In the genomic region with DNA sequence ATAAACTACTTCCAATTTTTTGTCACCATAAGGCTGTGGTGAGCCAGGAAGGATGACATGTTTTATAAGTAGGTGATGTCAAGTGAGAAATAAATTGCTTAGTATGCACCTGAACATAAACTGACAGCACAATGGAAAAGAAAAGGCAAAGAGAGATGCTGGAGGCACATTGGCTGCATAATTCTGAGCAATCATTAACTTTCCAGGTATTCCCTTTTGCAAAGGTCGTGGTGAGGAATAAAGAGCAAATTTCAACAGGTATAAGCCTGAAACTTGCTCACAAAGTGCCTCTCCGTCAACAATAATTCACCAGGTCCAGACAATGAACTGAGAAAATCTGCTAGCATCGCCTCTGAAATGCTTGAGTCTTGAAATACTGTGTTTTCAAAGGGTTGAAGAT, we compare ENCODE assay signal across 20 cellular contexts. TPM values are rescaled to one million over a fixed set of nuclear protein-coding genes. Genes with fewer than 3 reads are reported as not detected.
DNase-seq lines count a peak whose midpoint lies in the region; ATAC-seq, FAIRE-seq and TF ChIP-seq lines count a peak whose summit lies in the region.
"Had no signal": no experiment of that assay in that cellular context is flagged by ENCODE, and none has a peak within 500 bp of the region (broad histone marks: within the 10 kb centered on the region; RNA-seq: fewer than 3 reads in every experiment).

No MANE protein-coding gene starts in this region.

- TF ChIP-seq CTCF in PC-9 (conservative IDR thresholded peaks at IDR 0.05) = no peak
- TF ChIP-seq CTCF in gastroesophageal sphincter (IDR thresholded peaks at IDR 0.05) = no peak
- no peak for TF ChIP-seq CTCF in psoas muscle (IDR thresholded peaks at IDR 0.05)

- no peak for TF ChIP-seq POLR2A in gastroesophageal sphincter (IDR thresholded peaks at IDR 0.05)

- H3K9me2 ChIP-seq in PC-9 (ENCODE audit: insufficient read depth) = no peaks in the 10 kb centered on the region

- peaks cover 29% of the 10 kb centered on the region for H3K36me3 ChIP-seq in ACC112 (ENCODE audit: insufficient read depth, low read length)
- H3K36me3 ChIP-seq in PC-9 (ENCODE audit: low read depth) = peaks cover 38% of the 10 kb centered on the region
- H3K36me3 ChIP-seq in gastroesophageal sphincter = peaks cover 2 to 34% of the 10 kb centered on the region in 2 donors
- H3K36me3 ChIP-seq in psoas muscle (ENCODE audit: insufficient read depth in 1 of 2, low read depth in 1 of 2) = peaks cover 0 to 21% of the 10 kb centered on the region in 2 donors
- H3K36me3 ChIP-seq: ovary had no signal

- no peak for ATAC-seq in gastroesophageal sphincter
- ATAC-seq in psoas muscle = no peak
- no peak for ATAC-seq in GM18909 (IDR thresholded peaks at IDR 0.05; ENCODE audit: poor library complexity, unreplicated experiment)
- ATAC-seq: CD8-positive, alpha-beta T cell; naive thymus-derived CD8-positive, alpha-beta T cell; stimulated activated effector memory CD8-positive, alpha-beta T cell treated with anti-CD3 and anti-CD28 coated beads, Interleukin-12 subunit alpha, Interleukin-12 subunit beta, amount 100 ng/mL, for 72 hours had no signal

- H3F3A ChIP-seq in PC-9 (ENCODE audit: insufficient read depth, low read depth) = peaks cover 62% of the 10 kb centered on the region

- intact Hi-C loops in PC-9 (cut with micrococcal nuclease; ENCODE audit: unreplicated experiment) = no loop called here
- intact Hi-C loops in psoas muscle (cut with DNase I) = loop anchor here in 1 of 2 donors (5.0 kb wide), 1 partner anchor 48 kb away; a partner anchor contains a TSS

- H3K9me3 ChIP-seq in PC-9 (ENCODE audit: insufficient read depth, low read depth) (no peaks in the 10 kb centered on the region), gastroesophageal sphincter (no peaks in the 10 kb centered on the region), psoas muscle (no peaks in the 10 kb centered on the region)
- H3K9me3 ChIP-seq: ovary had no signal

- no TSS peak for BruUV-seq in PC-9 (replicated peaks; lab: Mats Ljungman, UMichigan)

- H3K4me3 ChIP-seq in ACC112 (ENCODE audit: low read depth, low read length) (no peak overlapping the region), PC-9 (no peak overlapping the region), gastroesophageal sphincter (no peak overlapping the region), psoas muscle (no peak overlapping the region)
- H3K4me3 ChIP-seq: ovary had no signal

- H3K4me2 ChIP-seq in PC-9 = no peak overlapping the region

- CTCF ChIA-PET in PC-9 (lab: Charles Lee) = no interaction called here

- no peaks in the 10 kb centered on the region for H4K20me1 ChIP-seq in PC-9 (ENCODE audit: insufficient read depth)

- H3K27ac ChIP-seq in ACC112 (ENCODE audit: low read depth, low read length) = peak overlapping the region; percentile 99
- H3K27ac ChIP-seq in PC-9 = peak overlapping the region; percentile 99
- H3K27ac ChIP-seq in gastroesophageal sphincter = peak overlapping the region in 3 of 4 donors; percentile 7 to 70 (median 65)
- H3K27ac ChIP-seq in psoas muscle = peak overlapping the region; percentile 3
- H3K27ac ChIP-seq: ovary had no signal

- H2AFZ ChIP-seq in ACC112 (ENCODE audit: low read length, unreplicated experiment) (no peak overlapping the region), PC-9 (no peak overlapping the region)

- H3K4me1 ChIP-seq in ACC112 (ENCODE audit: control insufficient read depth, insufficient read depth, low read length, unreplicated experiment) (peaks cover 51% of the 10 kb centered on the region), PC-9 (replicated peaks; ENCODE audit: insufficient read depth) (peaks cover 62% of the 10 kb centered on the region), gastroesophageal sphincter (peaks cover 3 to 59% (median 23%) of the 10 kb centered on the region in 3 donors), psoas muscle (peaks cover 55% of the 10 kb centered on the region)

- no peak for FAIRE-seq in HTR-8/SVneo (lab: Jason Lieb, UNC)
- FAIRE-seq: endometrium had no signal

- no peaks in the 10 kb centered on the region for H3K27me3 ChIP-seq in ACC112 (ENCODE audit: insufficient read depth, low read length)
- H3K27me3 ChIP-seq in PC-9 (ENCODE audit: insufficient read depth, low read depth) = no peaks in the 10 kb centered on the region
- no peaks in the 10 kb centered on the region for H3K27me3 ChIP-seq in gastroesophageal sphincter
- no peaks in the 10 kb centered on the region for H3K27me3 ChIP-seq in psoas muscle (ENCODE audit: insufficient read depth in 3 of 3, low read length in 2 of 3)
- H3K27me3 ChIP-seq: ovary had no signal

- no peak for TF ChIP-seq EP300 in gastroesophageal sphincter (IDR thresholded peaks at IDR 0.05)

- DNase-seq in PC-9 (no peak), psoas muscle (no peak), globus pallidus (ENCODE audit: low spot score) (no peak), NCI-H524 (lab: John Stamatoyannopoulos, UW) (no peak), HTR-8/SVneo (ENCODE audit: insufficient read length, low spot score) (no peak)
- DNase-seq: activated CD4-positive, alpha-beta T cell treated with anti-CD3 and anti-CD28 coated beads for 1 hour; activated T-cell treated with anti-CD3 and anti-CD28 coated beads, Interleukin-2, amount 50 U/mL, for 48 hours; CD8-positive, alpha-beta T cell; DMS53; GOT3; hippocampal formation; KG1; naive thymus-derived CD8-positive, alpha-beta T cell; NCI-H1930; ovary had no signal

- H3K79me2 ChIP-seq in ACC112 (ENCODE audit: control insufficient read depth, insufficient read depth, low read length, unreplicated experiment) = peaks cover 22% of the 10 kb centered on the region
- peaks cover 48% of the 10 kb centered on the region for H3K79me2 ChIP-seq in PC-9 (ENCODE audit: low read depth)

- POLR2A ChIA-PET in PC-9 (lab: Charles Lee; ENCODE audit: unreplicated experiment) = no interaction called here

- WGBS in gastroesophageal sphincter (ENCODE audit: low coverage in 1 of 2), 2 donors = 95% methylated on average over 3 of the region's 3 CpGs
- WGBS in psoas muscle, 3 donors = 94 to 100% (median 95%) methylated on average over 3 of the region's 3 CpGs

RNA-seq across cellular contexts. Expression of a gene that starts 48.2 kb away (rescaled TPM):
- total RNA-seq in PC-9 (2021) = 226 and 287 TPM in 2 replicates
- total RNA-seq in gastroesophageal sphincter = 100 to 1,000 TPM; 125 to 312 (median 151) TPM
- total RNA-seq in psoas muscle = 10 to 100 TPM; 37.5 to 61.5 (median 54.8) TPM
- polyA plus RNA-seq in psoas muscle = 10 to 100 TPM; 19.3 to 28.2 (median 19.8) TPM

Comparison
In these comparisons a context has a peak if more than half of its experiments do, and no peak if none do; other contexts are left out.
1. H3K27ac ChIP-seq: peak in every context shown above with its lines; median percentile 99 in ACC112; 99 in PC-9; 65 in gastroesophageal sphincter; 3 in psoas muscle.